21 cellular contexts compared by ENCODE assay signal in genomic region chr1:111354584-111354983, GRCh38.
DNase-seq lines count a peak whose midpoint lies in the region; ATAC-seq, FAIRE-seq and TF ChIP-seq lines count a peak whose summit lies in the region.
"Had no signal": no experiment of that assay in that cellular context is flagged by ENCODE, and none has a peak within 500 bp of the region (broad histone marks: within the 10 kb centered on the region; RNA-seq: fewer than 3 reads in every experiment).

No MANE protein-coding gene starts in this region.

- H3K27me3 ChIP-seq in colonic mucosa, result no peaks in the 10 kb centered on the region

- H3K27me3 Mint-ChIP-seq in activated T-cell treated with anti-CD3 and anti-CD28 coated beads, Interleukin-2, amount 50 U/mL, for 24 hours, result no peaks in the 10 kb centered on the region
- H3K27me3 Mint-ChIP-seq in activated T-helper 17 cell treated with anti-CD3 and anti-CD28 coated beads, Interleukin-2, amount 50 U/mL, for 72 hours, result no peaks in the 10 kb centered on the region
- H3K27me3 Mint-ChIP-seq: CD8-positive, alpha-beta memory T cell; IgD-negative memory B cell had no signal

- H3K4me3 ChIP-seq in Jurkat, Clone E6-1 (ENCODE audit: low read length), result no peak overlapping the region
- no peak overlapping the region for H3K4me3 ChIP-seq in colonic mucosa
- H3K4me3 ChIP-seq: A549 had no signal

- H3K27ac ChIP-seq in colonic mucosa, result no peak overlapping the region
- H3K27ac ChIP-seq: A549 had no signal

- DNase-seq in activated T-cell treated with anti-CD3 and anti-CD28 coated beads, Interleukin-2, amount 50 U/mL, for 24 hours, result no peak
- DNase-seq in activated T-cell treated with anti-CD3 and anti-CD28 coated beads, Interleukin-2, amount 50 U/mL, for 48 hours, result no peak
- peak; percentile 41 for DNase-seq in Jurkat, Clone E6-1 (ENCODE audit: low read depth, low spot score)
- DNase-seq in urothelium cell line (ENCODE audit: low spot score) (no peak), colonic mucosa (no peak)
- no peak for DNase-seq in activated CD4-positive, CD25-positive, alpha-beta regulatory T cell (lab: John Stamatoyannopoulos, UW)
- DNase-seq: CD8-positive, alpha-beta memory T cell; GOT3; Kasumi-1; NCI-H1105 treated with DMSO at 0.1 percent for 48 hours; NCI-H1694; NCI-H510A treated with DMSO at 0.1 percent for 48 hours; NCI-H774; OCI-M1; SHP77 had no signal

- H3K9me3 ChIP-seq in colonic mucosa, result no peaks in the 10 kb centered on the region
- H3K9me3 ChIP-seq: A549 had no signal

- ATAC-seq in activated T-helper 17 cell treated with anti-CD3 and anti-CD28 coated beads, Interleukin-2, amount 50 U/mL, for 72 hours (replicated peaks), result peak; percentile 37
- ATAC-seq: A549, HCT116 had no signal

- no peak overlapping the region for H3K4me3 Mint-ChIP-seq in activated T-cell treated with anti-CD3 and anti-CD28 coated beads, Interleukin-2, amount 50 U/mL, for 24 hours
- no peak overlapping the region for H3K4me3 Mint-ChIP-seq in activated T-helper 17 cell treated with anti-CD3 and anti-CD28 coated beads, Interleukin-2, amount 50 U/mL, for 72 hours
- H3K4me3 Mint-ChIP-seq: IgD-negative memory B cell had no signal

- H3K4me1 ChIP-seq in colonic mucosa, result no peaks in the 10 kb centered on the region
- H3K4me1 ChIP-seq: A549 had no signal

- peak; percentile 61 for FAIRE-seq in urothelium cell line (lab: Jason Lieb, UNC)
- FAIRE-seq: A549, GM12892, GM18507 had no signal

- no peaks in the 10 kb centered on the region for H3K9me3 Mint-ChIP-seq in activated T-cell treated with anti-CD3 and anti-CD28 coated beads, Interleukin-2, amount 50 U/mL, for 24 hours
- H3K9me3 Mint-ChIP-seq in activated T-helper 17 cell treated with anti-CD3 and anti-CD28 coated beads, Interleukin-2, amount 50 U/mL, for 72 hours, result no peaks in the 10 kb centered on the region
- H3K9me3 Mint-ChIP-seq: CD8-positive, alpha-beta memory T cell; IgD-negative memory B cell had no signal

- H3K36me3 Mint-ChIP-seq in activated T-cell treated with anti-CD3 and anti-CD28 coated beads, Interleukin-2, amount 50 U/mL, for 24 hours (ENCODE audit: low read depth), result no peaks in the 10 kb centered on the region
- H3K36me3 Mint-ChIP-seq in activated T-helper 17 cell treated with anti-CD3 and anti-CD28 coated beads, Interleukin-2, amount 50 U/mL, for 72 hours (ENCODE audit: low read depth), result no peaks in the 10 kb centered on the region
- H3K36me3 Mint-ChIP-seq: CD8-positive, alpha-beta memory T cell; IgD-negative memory B cell had no signal

- no peak for TF ChIP-seq CTCF in colonic mucosa (IDR thresholded peaks at IDR 0.05)

- peaks cover 15% of the 10 kb centered on the region for H3K4me1 Mint-ChIP-seq in activated T-cell treated with anti-CD3 and anti-CD28 coated beads, Interleukin-2, amount 50 U/mL, for 24 hours (ENCODE audit: low read depth)
- peaks cover 6% of the 10 kb centered on the region for H3K4me1 Mint-ChIP-seq in activated T-helper 17 cell treated with anti-CD3 and anti-CD28 coated beads, Interleukin-2, amount 50 U/mL, for 72 hours
- H3K4me1 Mint-ChIP-seq: IgD-negative memory B cell had no signal

- H3K9ac ChIP-seq in colonic mucosa (ENCODE audit: low read depth in 2 of 2, low read length in 2 of 2), result no peak overlapping the region

- H3K36me3 ChIP-seq in colonic mucosa, result no peaks in the 10 kb centered on the region

- H3K27ac Mint-ChIP-seq in activated T-cell treated with anti-CD3 and anti-CD28 coated beads, Interleukin-2, amount 50 U/mL, for 24 hours, result peak overlapping the region; percentile 16
- H3K27ac Mint-ChIP-seq in activated T-helper 17 cell treated with anti-CD3 and anti-CD28 coated beads, Interleukin-2, amount 50 U/mL, for 72 hours, result no peak overlapping the region
- H3K27ac Mint-ChIP-seq: IgD-negative memory B cell had no signal

- intact Hi-C loops in colonic mucosa (cut with DNase I), result no loop called here
